Comparison of ENCODE assay signal across 8 cellular contexts in genomic region chr13:114128624-114129522, GRCh38. TPM values are rescaled to one million over a fixed set of nuclear protein-coding genes. Genes with fewer than 3 reads are reported as not detected.
DNase-seq lines count a peak whose midpoint lies in the region; ATAC-seq and TF ChIP-seq lines count a peak whose summit lies in the region.

No MANE protein-coding gene starts in this region.

- peak overlapping the region; percentile 13; the same call in 1 of the 3 replicates for H3K4me3 Mint-ChIP-seq in GM23338

- H3K9me3 ChIP-seq in Loucy (ENCODE audit: insufficient read depth, low read depth, low read length) (no peaks in the 10 kb centered on the region), neural cell (ENCODE audit: low read length) (no peaks in the 10 kb centered on the region), subcutaneous abdominal adipose tissue (ENCODE audit: control insufficient read depth in 5 of 5, low read length in 5 of 5) (no peaks in the 10 kb centered on the region)

- no peaks in the 10 kb centered on the region; the same call in 2 of the 3 replicates for H3K36me3 Mint-ChIP-seq in GM23338 (ENCODE audit: low read depth)

- no peaks in the 10 kb centered on the region for H3K9me2 ChIP-seq in GM23338 (ENCODE audit: insufficient read depth)
- no peaks in the 10 kb centered on the region for H3K9me2 ChIP-seq in Loucy (replicated peaks; ENCODE audit: low read depth, low read length)
- H3K9me2 ChIP-seq in neural cell (ENCODE audit: insufficient read depth, low read length), result no peaks in the 10 kb centered on the region

- H3K4me1 ChIP-seq in GM23338 (ENCODE audit: insufficient read depth) (peaks cover 25% of the 10 kb centered on the region), Loucy (ENCODE audit: insufficient read depth, low read length, poor library complexity, severe bottlenecking) (peaks cover 66% of the 10 kb centered on the region), subcutaneous abdominal adipose tissue (ENCODE audit: control insufficient read depth in 5 of 5, insufficient read depth in 5 of 5, low read length in 5 of 5) (peaks cover 10 to 73% (median 50%) of the 10 kb centered on the region in 5 donors)

- peak; percentile 93 for DNase-seq in EL
- DNase-seq in GM23338 (ENCODE audit: low spot score), result no peak
- peak; percentile 91 for DNase-seq in activated CD8-positive, alpha-beta memory T cell treated with anti-CD3 and anti-CD28 coated beads for 24 hours
- peak; percentile 78 to 79 for DNase-seq in erythroblast (lab: John Stamatoyannopoulos, UW)
- no peak for DNase-seq in iPS-NIHi11 (ENCODE audit: low spot score)

- H3K4me2 ChIP-seq in GM23338, result peak overlapping the region; percentile 96
- peak overlapping the region; percentile 94 for H3K4me2 ChIP-seq in Loucy (ENCODE audit: low read depth, low read length, poor library complexity, severe bottlenecking)
- no peak overlapping the region for H3K4me2 ChIP-seq in neural cell (ENCODE audit: low read length)

- H2AFZ ChIP-seq in GM23338, result no peak overlapping the region
- 0 out of 2 replicates have a peak overlapping the region, but pooled peaks have one; percentile 14 for H2AFZ ChIP-seq in Loucy (ENCODE audit: low read length)
- H2AFZ ChIP-seq in neural cell (ENCODE audit: low read depth, low read length), result no peak overlapping the region

- peak overlapping the region; percentile 73 for H3K27ac ChIP-seq in GM23338 (ENCODE audit: low read depth)
- peak overlapping the region; percentile 19 for H3K27ac ChIP-seq in neural cell (ENCODE audit: low read length)
- H3K27ac ChIP-seq in subcutaneous abdominal adipose tissue (ENCODE audit: low read depth, low read length), result peak overlapping the region; percentile 87

- H3K27me3 Mint-ChIP-seq in GM23338 (ENCODE audit: insufficient read depth, low read depth, poor library complexity), result peaks cover 32% of the 10 kb centered on the region

- TF ChIP-seq EP300 in neural cell (conservative IDR thresholded peaks at IDR 0.05; ENCODE audit: poor library complexity, severe bottlenecking), result no peak

- TF ChIP-seq RAD21 in neural cell (conservative IDR thresholded peaks at IDR 0.05), result no peak

- no peak for ATAC-seq in GM23338

- H3K79me2 ChIP-seq in GM23338 (replicated peaks; ENCODE audit: insufficient read depth) (peaks cover 72% of the 10 kb centered on the region), Loucy (ENCODE audit: insufficient read depth, low read length) (peaks cover 81% of the 10 kb centered on the region), neural cell (replicated peaks; ENCODE audit: insufficient read depth, low read length) (peaks cover 34% of the 10 kb centered on the region)

- H3K4me3 ChIP-seq in GM23338 (no peak overlapping the region), Loucy (ENCODE audit: low read length, poor library complexity, severe bottlenecking) (peak overlapping the region; percentile 87), neural cell (ENCODE audit: low read length) (peak overlapping the region; percentile 94), subcutaneous abdominal adipose tissue (ENCODE audit: low read depth in 1 of 5, low read length in 5 of 5) (peak overlapping the region in 4 of 5 donors; percentile 4 to 49 (median 42))

- peaks cover 8% of the 10 kb centered on the region; the same call in 1 of the 2 replicates for H3F3A ChIP-seq in GM23338 (replicated peaks; ENCODE audit: low read depth)
- peaks cover 5% of the 10 kb centered on the region; the same call in 1 of the 2 replicates for H3F3A ChIP-seq in Loucy (ENCODE audit: low read depth)
- H3F3A ChIP-seq in neural cell (ENCODE audit: insufficient read depth, low read length, poor library complexity, severe bottlenecking), result no peaks in the 10 kb centered on the region

- no peak overlapping the region; the same call in 1 of the 2 replicates for H3K27ac Mint-ChIP-seq in GM23338

- peak; percentile 86 for TF ChIP-seq POLR2A in erythroblast (IDR thresholded peaks at IDR 0.05; ENCODE audit: low read length)

- H3K9ac ChIP-seq in Loucy (ENCODE audit: low read depth, low read length, poor library complexity, severe bottlenecking) (peak overlapping the region; percentile 87), neural cell (ENCODE audit: low read length) (peak overlapping the region; percentile 44), subcutaneous abdominal adipose tissue (ENCODE audit: low read length in 5 of 5) (peak overlapping the region; percentile 46 to 70 (median 63))

- no peak for TF ChIP-seq CTCF in GM23338 (conservative IDR thresholded peaks at IDR 0.05; ENCODE audit: low read depth in 2 of 2)
- no peak for TF ChIP-seq CTCF in Loucy (conservative IDR thresholded peaks at IDR 0.05; ENCODE audit: low read length)
- TF ChIP-seq CTCF in neural cell (IDR thresholded peaks at IDR 0.05; ENCODE audit: poor library complexity, severe bottlenecking), result no peak

- H4K20me1 ChIP-seq in GM23338 (replicated peaks; ENCODE audit: insufficient read depth) (peaks cover 10% of the 10 kb centered on the region), Loucy (ENCODE audit: insufficient read depth, low read length, poor library complexity, severe bottlenecking) (peaks cover 15% of the 10 kb centered on the region), neural cell (ENCODE audit: insufficient read depth) (no peaks in the 10 kb centered on the region)

- H3K4me1 Mint-ChIP-seq in GM23338, result peaks cover 58% of the 10 kb centered on the region

- H3K27me3 ChIP-seq in GM23338 (ENCODE audit: insufficient read depth) (peaks cover 5% of the 10 kb centered on the region; the same call in 1 of the 2 replicates), Loucy (ENCODE audit: insufficient read depth, low read length, poor library complexity, severe bottlenecking) (no peaks in the 10 kb centered on the region), neural cell (ENCODE audit: insufficient read depth, low read depth, low read length) (no peaks in the 10 kb centered on the region), subcutaneous abdominal adipose tissue (ENCODE audit: control insufficient read depth in 5 of 5, insufficient read depth in 4 of 5, low read length in 5 of 5) (no peaks in the 10 kb centered on the region)

- H3K9me3 Mint-ChIP-seq in GM23338, result no peaks in the 10 kb centered on the region; the same call in 1 of the 3 replicates

- H3K36me3 ChIP-seq in GM23338 (ENCODE audit: insufficient read depth) (no peaks in the 10 kb centered on the region), Loucy (ENCODE audit: insufficient read depth, low read length) (no peaks in the 10 kb centered on the region), neural cell (ENCODE audit: insufficient read depth, low read length) (no peaks in the 10 kb centered on the region), subcutaneous abdominal adipose tissue (ENCODE audit: control insufficient read depth in 5 of 5, insufficient read depth in 5 of 5, low read length in 5 of 5) (peaks cover 0 to 6% (median 0%) of the 10 kb centered on the region in 5 donors)

TF ChIP-seq in GM23338, 12 proteins besides CTCF, POLR2A, EP300 and RAD21 (continues in another document):
- TF ChIP-seq ETS1 (IDR thresholded peaks at IDR 0.05) (no peak), JUNB (IDR thresholded peaks at IDR 0.05; ENCODE audit: unreplicated experiment) (no peak)

TF ChIP-seq in neural cell, 6 proteins besides CTCF, POLR2A, EP300 and RAD21:
- TF ChIP-seq MXI1 (conservative IDR thresholded peaks at IDR 0.05; ENCODE audit: poor library complexity, severe bottlenecking), result no peak

RNA-seq across cellular contexts. Expression of gene RASA3, which starts 3.5 kb away (rescaled TPM):
- total RNA-seq in GM23338 (2014; rRNA removed; shearing (Covaris generic)), result 18.7 and 20.7 TPM in 2 replicates
- polyA plus RNA-seq in GM23338 (2016; fragmentation: Nextera tagmentation; extraction: Ambion mirVana) (11.2 and 11.7 TPM in 2 replicates), neural cell (8.5 and 10.8 TPM in 2 replicates)
- polyA minus RNA-seq in neural cell, result 13.2 and 13.6 TPM in 2 replicates

RNA-seq across cellular contexts. Expression of gene CFAP97D2, which starts 50.2 kb away (rescaled TPM):
- not detected in 2 replicates for total RNA-seq in GM23338 (2014; rRNA removed; shearing (Covaris generic))
- polyA plus RNA-seq in GM23338 (2016; fragmentation: Nextera tagmentation; extraction: Ambion mirVana) (not detected in 2 replicates), neural cell (not detected in 2 replicates)
- polyA minus RNA-seq in neural cell, result not detected in 2 replicates

Comparison
In these comparisons a context has a peak if more than half of its experiments do, and no peak if none do; other contexts are left out.
1. DNase-seq: peak in EL (single experiment), activated CD8-positive, alpha-beta memory T cell treated with anti-CD3 and anti-CD28 coated beads for 24 hours (single experiment) and erythroblast (2 of 2); none in GM23338 (single experiment) and iPS-NIHi11 (single experiment).
2. H3K27ac ChIP-seq: peak in every context shown above with its lines; median percentile 87 in subcutaneous abdominal adipose tissue; 73 in GM23338; 19 in neural cell.
3. Peak in every context shown above with its lines, with median percentiles within 50 percentile points of each other: H3K9ac ChIP-seq.